Comparison of ENCODE assay signal across 1 cellular context in the genomic region with DNA sequence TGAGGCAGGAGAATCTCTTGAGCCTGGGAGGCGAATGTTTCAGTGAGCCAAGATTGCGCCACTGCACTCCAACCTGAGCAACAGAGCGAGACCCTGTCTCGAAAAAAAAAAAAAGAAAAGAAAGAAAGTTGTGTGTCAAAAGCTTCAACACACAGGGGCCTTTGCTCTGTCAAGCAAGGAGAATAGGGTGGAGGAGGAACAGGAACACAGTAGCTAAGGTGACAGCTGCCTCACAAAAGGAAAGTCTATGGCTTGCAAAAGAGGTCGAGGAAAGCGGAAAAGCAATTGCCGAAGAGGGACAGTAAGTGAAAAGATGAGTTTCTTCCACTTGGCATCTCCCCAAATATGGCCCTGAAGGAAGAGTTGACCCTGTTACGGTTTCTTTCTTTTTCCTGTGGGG.
TF ChIP-seq lines count a peak whose summit lies in the region.

No MANE protein-coding gene starts in this region.

TF ChIP-seq in H1, 55 proteins besides CTCF, POLR2A, EP300 and RAD21:
- TF ChIP-seq CBX8 (IDR thresholded peaks at IDR 0.05; ENCODE audit: borderline replicate concordance, low read depth, low read length) (no peak), SRF (IDR thresholded peaks at IDR 0.05; ENCODE audit: low read depth, low read length) (no peak), YY1 (IDR thresholded peaks at IDR 0.05; ENCODE audit: low read depth, low read length) (no peak), TCF12 (IDR thresholded peaks at IDR 0.05; ENCODE audit: low read depth, low read length) (no peak), HDAC2 (IDR thresholded peaks at IDR 0.05; ENCODE audit: borderline replicate concordance in 1 of 2, low read depth in 2 of 2, low read length in 2 of 2) (no peak), POLR2AphosphoS5 (IDR thresholded peaks at IDR 0.05; ENCODE audit: low read depth, low read length) (no peak), KDM1A (IDR thresholded peaks at IDR 0.05; ENCODE audit: borderline replicate concordance, low read length) (no peak), ASH2L (IDR thresholded peaks at IDR 0.05; ENCODE audit: low read length) (no peak), BACH1 (IDR thresholded peaks at IDR 0.05; ENCODE audit: low read length) (no peak), SP2 (IDR thresholded peaks at IDR 0.05; ENCODE audit: low read length) (no peak), SIRT6 (IDR thresholded peaks at IDR 0.05; ENCODE audit: low read length) (no peak), EZH2 (IDR thresholded peaks at IDR 0.05; ENCODE audit: low read depth, low read length, severe bottlenecking) (no peak), KDM5A (IDR thresholded peaks at IDR 0.05; ENCODE audit: low read length) (no peak), BCL11A (IDR thresholded peaks at IDR 0.05; ENCODE audit: low read depth in 2 of 2, low read length in 2 of 2) (no peak), JUN (IDR thresholded peaks at IDR 0.05; ENCODE audit: low read depth, low read length) (no peak), SIX5 (IDR thresholded peaks at IDR 0.05; ENCODE audit: low read depth, low read length) (no peak)
- TF ChIP-seq, protein P1, sequence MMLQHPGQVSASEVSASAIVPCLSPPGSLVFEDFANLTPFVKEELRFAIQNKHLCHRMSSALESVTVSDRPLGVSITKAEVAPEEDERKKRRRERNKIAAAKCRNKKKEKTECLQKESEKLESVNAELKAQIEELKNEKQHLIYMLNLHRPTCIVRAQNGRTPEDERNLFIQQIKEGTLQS (IDR thresholded peaks at IDR 0.05; ENCODE audit: insufficient read depth, low read depth, low read length), result no peak
- TF ChIP-seq, protein P2, sequence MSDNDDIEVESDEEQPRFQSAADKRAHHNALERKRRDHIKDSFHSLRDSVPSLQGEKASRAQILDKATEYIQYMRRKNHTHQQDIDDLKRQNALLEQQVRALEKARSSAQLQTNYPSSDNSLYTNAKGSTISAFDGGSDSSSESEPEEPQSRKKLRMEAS (IDR thresholded peaks at IDR 0.05), result no peak
- TF ChIP-seq, protein P3, sequence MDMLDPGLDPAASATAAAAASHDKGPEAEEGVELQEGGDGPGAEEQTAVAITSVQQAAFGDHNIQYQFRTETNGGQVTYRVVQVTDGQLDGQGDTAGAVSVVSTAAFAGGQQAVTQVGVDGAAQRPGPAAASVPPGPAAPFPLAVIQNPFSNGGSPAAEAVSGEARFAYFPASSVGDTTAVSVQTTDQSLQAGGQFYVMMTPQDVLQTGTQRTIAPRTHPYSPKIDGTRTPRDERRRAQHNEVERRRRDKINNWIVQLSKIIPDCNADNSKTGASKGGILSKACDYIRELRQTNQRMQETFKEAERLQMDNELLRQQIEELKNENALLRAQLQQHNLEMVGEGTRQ (IDR thresholded peaks at IDR 0.05; ENCODE audit: low read length), result no peak
